ENCODE assay signal across 31 cellular contexts in the genomic region with DNA sequence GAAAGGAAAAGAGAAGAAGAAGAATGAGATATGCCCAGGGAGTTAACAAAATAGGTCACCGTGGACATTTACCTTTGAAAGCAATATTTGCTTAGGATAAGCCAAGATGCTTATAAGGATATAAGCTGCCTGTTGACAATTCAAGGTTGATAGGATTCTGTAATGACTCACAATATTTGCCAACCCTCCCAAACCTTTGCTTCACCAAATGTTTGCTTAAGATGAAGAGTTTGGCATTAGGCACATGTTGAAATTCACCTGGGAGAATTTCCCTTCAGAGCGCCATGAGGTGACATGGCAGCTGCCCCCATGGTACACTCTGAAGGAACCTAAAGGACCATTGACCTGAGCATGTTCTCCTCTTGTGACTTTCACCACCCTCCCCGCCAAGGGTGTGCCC. TPM values are rescaled to one million over a fixed set of nuclear protein-coding genes. Genes with fewer than 3 reads are reported as not detected.
DNase-seq lines count a peak whose midpoint lies in the region; ATAC-seq, FAIRE-seq and TF ChIP-seq lines count a peak whose summit lies in the region.
"Had no signal": no experiment of that assay in that cellular context is flagged by ENCODE, and none has a peak within 500 bp of the region (broad histone marks: within the 10 kb centered on the region; RNA-seq: fewer than 3 reads in every experiment).

No MANE protein-coding gene starts in this region.

- H3K27ac ChIP-seq in brain microvascular endothelial cell = no peak overlapping the region
- H3K27ac ChIP-seq: GM23248, PC-9, SJCRH30 had no signal

- H3K27me3 Mint-ChIP-seq in activated CD8-positive, alpha-beta T cell treated with anti-CD3 and anti-CD28 coated beads, Interleukin-2, amount 10 ng/mL, durations not matched to agents 7 days and 5 days (ENCODE audit: low read depth) = peaks cover 13% of the 10 kb centered on the region
- H3K27me3 Mint-ChIP-seq: activated naive CD8-positive, alpha-beta T cell had no signal

- CTCF ChIA-PET in activated CD8-positive, alpha-beta T cell treated with anti-CD3 and anti-CD28 coated beads, Interleukin-2, amount 10 ng/mL, durations not matched to agents 7 days and 5 days (lab: Charles Lee) = interaction anchor here (1.1 to 2.4 kb wide), 2 partner anchors 14 to 18 kb away, joined by 3 to 7 read pairs; no protein-coding TSS in a partner anchor

- no peaks in the 10 kb centered on the region for H3K4me1 ChIP-seq in mucosa of descending colon (ENCODE audit: low read depth)

- no peaks in the 10 kb centered on the region for H3K9me3 Mint-ChIP-seq in activated CD8-positive, alpha-beta T cell treated with anti-CD3 and anti-CD28 coated beads, Interleukin-2, amount 10 ng/mL, durations not matched to agents 7 days and 5 days (ENCODE audit: insufficient read depth)
- H3K9me3 Mint-ChIP-seq: activated T-helper 17 cell treated with anti-CD3 and anti-CD28 coated beads, Interleukin-2, amount 50 U/mL, for 72 hours had no signal

- no peak overlapping the region for H3K4me3 Mint-ChIP-seq in activated CD8-positive, alpha-beta T cell treated with anti-CD3 and anti-CD28 coated beads, Interleukin-2, amount 10 ng/mL, durations not matched to agents 7 days and 5 days
- H3K4me3 Mint-ChIP-seq: activated naive CD8-positive, alpha-beta T cell; activated T-helper 17 cell treated with anti-CD3 and anti-CD28 coated beads, Interleukin-2, amount 50 U/mL, for 72 hours; naive B cell had no signal

- ATAC-seq in mucosa of descending colon = peak; percentile 95
- ATAC-seq in activated CD8-positive, alpha-beta T cell treated with anti-CD3 and anti-CD28 coated beads, Interleukin-2, amount 10 ng/mL, durations not matched to agents 7 days and 5 days = no peak
- ATAC-seq: activated T-helper 17 cell treated with anti-CD3 and anti-CD28 coated beads, Interleukin-2, amount 50 U/mL, for 72 hours; right cardiac atrium had no signal

- in situ Hi-C loops in brain microvascular endothelial cell (cut with HindIII; ENCODE audit: low pct_ligation_motif_present, low sequenced_read_pairs) = no loop called here

- POLR2A ChIA-PET in activated CD8-positive, alpha-beta T cell treated with anti-CD3 and anti-CD28 coated beads, Interleukin-2, amount 10 ng/mL, durations not matched to agents 7 days and 5 days (lab: Charles Lee) = no interaction called here

- TF ChIP-seq CTCF in LNCaP clone FGC (IDR thresholded peaks at IDR 0.05; ENCODE audit: control insufficient read depth, extremely low read depth, insufficient read depth) (no peak), bronchial epithelial cell (IDR thresholded peaks at IDR 0.05; ENCODE audit: insufficient read depth, low read length, severe bottlenecking) (no peak), mucosa of descending colon (IDR thresholded peaks at IDR 0.05) (no peak), brain microvascular endothelial cell (IDR thresholded peaks at IDR 0.05; ENCODE audit: low read depth, low read length, missing control alignments) (no peak)

- H3K4me3 ChIP-seq in LNCaP clone FGC (ENCODE audit: low read depth, low read length) = no peak overlapping the region
- H3K4me3 ChIP-seq in bronchial epithelial cell (ENCODE audit: low read depth, low read length) = no peak overlapping the region
- H3K4me3 ChIP-seq in mucosa of descending colon = no peak overlapping the region
- no peak overlapping the region for H3K4me3 ChIP-seq in brain microvascular endothelial cell (ENCODE audit: low read depth, low read length)
- H3K4me3 ChIP-seq: GM23248, PC-9, SJCRH30 had no signal

- H3K27ac Mint-ChIP-seq in activated CD8-positive, alpha-beta T cell treated with anti-CD3 and anti-CD28 coated beads, Interleukin-2, amount 10 ng/mL, durations not matched to agents 7 days and 5 days = no peak overlapping the region
- H3K27ac Mint-ChIP-seq: activated naive CD8-positive, alpha-beta T cell; activated T-helper 17 cell treated with anti-CD3 and anti-CD28 coated beads, Interleukin-2, amount 50 U/mL, for 72 hours; naive B cell had no signal

- H3K36me3 Mint-ChIP-seq in activated CD8-positive, alpha-beta T cell treated with anti-CD3 and anti-CD28 coated beads, Interleukin-2, amount 10 ng/mL, durations not matched to agents 7 days and 5 days (ENCODE audit: low read depth) = no peaks in the 10 kb centered on the region
- H3K36me3 Mint-ChIP-seq: naive B cell had no signal

- H3K4me1 Mint-ChIP-seq in activated CD8-positive, alpha-beta T cell treated with anti-CD3 and anti-CD28 coated beads, Interleukin-2, amount 10 ng/mL, durations not matched to agents 7 days and 5 days (ENCODE audit: low read depth) = peaks cover 14% of the 10 kb centered on the region
- H3K4me1 Mint-ChIP-seq: activated T-helper 17 cell treated with anti-CD3 and anti-CD28 coated beads, Interleukin-2, amount 50 U/mL, for 72 hours had no signal

- no peaks in the 10 kb centered on the region for H3K36me3 ChIP-seq in bronchial epithelial cell (ENCODE audit: control insufficient read depth, insufficient read depth, low read length)
- no peaks in the 10 kb centered on the region for H3K36me3 ChIP-seq in mucosa of descending colon (ENCODE audit: low read depth)
- no peaks in the 10 kb centered on the region for H3K36me3 ChIP-seq in brain microvascular endothelial cell (replicated peaks)

- peak; percentile 13 for DNase-seq in DMS153 (lab: John Stamatoyannopoulos, UW)
- DNase-seq in DMS153 treated with DMSO at 0.1 percent for 48 hours (lab: John Stamatoyannopoulos, UW; ENCODE audit: unreplicated experiment) = no peak
- peak; percentile 89 for DNase-seq in LNCaP clone FGC (ENCODE audit: low read depth)
- DNase-seq in bronchial epithelial cell (ENCODE audit: low read depth) = peak; percentile 89
- DNase-seq in mucosa of descending colon = no peak
- DNase-seq in activated CD8-positive, alpha-beta T cell treated with anti-CD3 and anti-CD28 coated beads, Interleukin-2, amount 10 ng/mL, durations not matched to agents 7 days and 5 days = no peak
- no peak for DNase-seq in OCI-M1 (lab: John Stamatoyannopoulos, UW)
- no peak for DNase-seq in brain microvascular endothelial cell
- DNase-seq: 8988T; activated CD4-positive, alpha-beta T cell treated with anti-CD3 and anti-CD28 coated beads, Interleukin-2, amount 50 U/mL, for 1 hour; effector CD4-positive, alpha-beta T cell; erythroblast; foreskin melanocyte; GM23248; hypothalamus; Kasumi-1; mesenchymal stem cell; naive B cell; NCI-H1105; NCI-H2081 treated with DMSO at 0.1 percent for 48 hours; NCI-H82; right cardiac atrium; SJCRH30; stimulated activated CD4-positive, alpha-beta T cell treated with anti-CD3 and anti-CD28 coated beads, Interleukin-15, amount 100 ng/mL, for 24 hours; stimulated activated CD8-positive, alpha-beta memory T cell treated with anti-CD3 and anti-CD28 coated beads, Interleukin-4, amount 100 ng/mL, for 48 hours; trophoblast cell had no signal

- H3K27me3 ChIP-seq in bronchial epithelial cell (ENCODE audit: control insufficient read depth, insufficient read depth, low read length) (no peaks in the 10 kb centered on the region), brain microvascular endothelial cell (replicated peaks) (no peaks in the 10 kb centered on the region)
- H3K27me3 ChIP-seq: SJCRH30 had no signal

- peak; percentile 43 for FAIRE-seq in bronchial epithelial cell (lab: Jason Lieb, UNC)
- FAIRE-seq: astrocyte, GM12891 had no signal

- no peaks in the 10 kb centered on the region for H3K9me3 ChIP-seq in mucosa of descending colon
- H3K9me3 ChIP-seq: SJCRH30 had no signal

- intact Hi-C loops in mucosa of descending colon (cut with DNase I, micrococcal nuclease) = no loop called here

RNA-seq across cellular contexts. Expression of gene PALLD, which starts 4.6 kb away (rescaled TPM):
- total RNA-seq in bronchial epithelial cell = 69.2 and 92.7 TPM in 2 replicates
- 100 to 1,000 TPM; 112 to 663 (median 150) TPM for total RNA-seq in mucosa of descending colon
- 1 to 10 TPM; 1.2 to 1.3 TPM for total RNA-seq in activated CD8-positive, alpha-beta T cell treated with anti-CD3 and anti-CD28 coated beads, Interleukin-2, amount 10 ng/mL, durations not matched to agents 7 days and 5 days

RNA-seq across cellular contexts. Expression of gene DDX60L, which starts 21.1 kb away (rescaled TPM):
- 2.9 and 4.4 TPM in 2 replicates for total RNA-seq in bronchial epithelial cell
- 10 to 100 TPM; 20.3 to 34.9 (median 32.1) TPM for total RNA-seq in mucosa of descending colon
- 10 to 100 TPM; 59.3 to 61.1 TPM for total RNA-seq in activated CD8-positive, alpha-beta T cell treated with anti-CD3 and anti-CD28 coated beads, Interleukin-2, amount 10 ng/mL, durations not matched to agents 7 days and 5 days

Comparison
In these comparisons a context has a peak if more than half of its experiments do, and no peak if none do; other contexts are left out.
1. DNase-seq: peak in DMS153 (single experiment), LNCaP clone FGC (single experiment) and bronchial epithelial cell (single experiment); none in DMS153 treated with DMSO at 0.1 percent for 48 hours (single experiment), mucosa of descending colon (0 of 3), activated CD8-positive, alpha-beta T cell treated with anti-CD3 and anti-CD28 coated beads, Interleukin-2, amount 10 ng/mL, durations not matched to agents 7 days and 5 days (single experiment), OCI-M1 (single experiment) and brain microvascular endothelial cell (single experiment).
2. RNA of gene PALLD, which starts 4.6 kb away (total RNA-seq): 112 to 663 TPM in mucosa of descending colon and 69.2 to 92.7 TPM in bronchial epithelial cell; 1.2 to 1.3 TPM in activated CD8-positive, alpha-beta T cell treated with anti-CD3 and anti-CD28 coated beads, Interleukin-2, amount 10 ng/mL, durations not matched to agents 7 days and 5 days; every median in the first group is over 10 times any median in the second.